1 cellular context compared by ENCODE assay signal in the genomic region with DNA sequence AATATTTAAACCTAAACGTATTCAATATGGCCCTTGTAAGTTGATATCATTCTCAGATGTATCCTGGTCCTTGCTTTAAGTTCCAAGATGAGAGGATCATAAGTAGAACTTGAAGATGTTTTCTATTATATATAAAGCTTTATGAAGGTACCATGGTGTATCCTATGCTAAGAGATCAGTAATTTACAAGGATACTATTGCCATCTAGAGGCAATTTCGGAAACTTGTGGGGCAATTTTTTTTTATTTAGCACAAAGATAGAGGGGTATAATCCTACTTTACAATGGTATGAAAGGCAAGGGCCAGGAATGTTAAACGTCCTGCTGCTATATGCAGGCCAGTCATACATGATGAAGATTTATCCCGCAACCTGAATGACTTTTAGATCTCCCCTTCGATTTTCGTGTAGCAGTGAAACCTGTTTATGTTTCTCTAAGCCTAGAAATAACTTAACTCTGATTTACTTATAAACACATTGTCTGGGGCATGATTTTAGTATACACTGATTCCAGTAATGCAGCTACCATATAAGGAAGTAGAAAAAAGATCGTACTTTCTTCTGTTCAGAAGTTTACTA.
TF ChIP-seq lines count a peak whose summit lies in the region.

No MANE protein-coding gene starts in this region.

TF ChIP-seq in K562, 482 proteins besides CTCF, POLR2A, EP300 and RAD21 (continued from another document and continues in another):
- TF ChIP-seq, protein P1, sequence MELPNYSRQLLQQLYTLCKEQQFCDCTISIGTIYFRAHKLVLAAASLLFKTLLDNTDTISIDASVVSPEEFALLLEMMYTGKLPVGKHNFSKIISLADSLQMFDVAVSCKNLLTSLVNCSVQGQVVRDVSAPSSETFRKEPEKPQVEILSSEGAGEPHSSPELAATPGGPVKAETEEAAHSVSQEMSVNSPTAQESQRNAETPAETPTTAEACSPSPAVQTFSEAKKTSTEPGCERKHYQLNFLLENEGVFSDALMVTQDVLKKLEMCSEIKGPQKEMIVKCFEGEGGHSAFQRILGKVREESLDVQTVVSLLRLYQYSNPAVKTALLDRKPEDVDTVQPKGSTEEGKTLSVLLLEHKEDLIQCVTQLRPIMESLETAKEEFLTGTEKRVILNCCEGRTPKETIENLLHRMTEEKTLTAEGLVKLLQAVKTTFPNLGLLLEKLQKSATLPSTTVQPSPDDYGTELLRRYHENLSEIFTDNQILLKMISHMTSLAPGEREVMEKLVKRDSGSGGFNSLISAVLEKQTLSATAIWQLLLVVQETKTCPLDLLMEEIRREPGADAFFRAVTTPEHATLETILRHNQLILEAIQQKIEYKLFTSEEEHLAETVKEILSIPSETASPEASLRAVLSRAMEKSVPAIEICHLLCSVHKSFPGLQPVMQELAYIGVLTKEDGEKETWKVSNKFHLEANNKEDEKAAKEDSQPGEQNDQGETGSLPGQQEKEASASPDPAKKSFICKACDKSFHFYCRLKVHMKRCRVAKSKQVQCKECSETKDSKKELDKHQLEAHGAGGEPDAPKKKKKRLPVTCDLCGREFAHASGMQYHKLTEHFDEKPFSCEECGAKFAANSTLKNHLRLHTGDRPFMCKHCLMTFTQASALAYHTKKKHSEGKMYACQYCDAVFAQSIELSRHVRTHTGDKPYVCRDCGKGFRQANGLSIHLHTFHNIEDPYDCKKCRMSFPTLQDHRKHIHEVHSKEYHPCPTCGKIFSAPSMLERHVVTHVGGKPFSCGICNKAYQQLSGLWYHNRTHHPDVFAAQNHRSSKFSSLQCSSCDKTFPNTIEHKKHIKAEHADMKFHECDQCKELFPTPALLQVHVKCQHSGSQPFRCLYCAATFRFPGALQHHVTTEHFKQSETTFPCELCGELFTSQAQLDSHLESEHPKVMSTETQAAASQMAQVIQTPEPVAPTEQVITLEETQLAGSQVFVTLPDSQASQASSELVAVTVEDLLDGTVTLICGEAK (IDR thresholded peaks at IDR 0.05), result peak; percentile 64
- TF ChIP-seq, protein P1 (CRISPR knock-in tag; IDR thresholded peaks at IDR 0.05), result no peak
- TF ChIP-seq GABPB2 (CRISPR knock-in tag; conservative IDR thresholded peaks at IDR 0.05) (no peak), ZNF586 (CRISPR knock-in tag; conservative IDR thresholded peaks at IDR 0.05) (no peak), GATAD2B (IDR thresholded peaks at IDR 0.05; ENCODE audit: borderline replicate concordance) (0 out of 2 replicates have a peak, but pooled peaks have one; percentile 36), SP2 (IDR thresholded peaks at IDR 0.05; ENCODE audit: extremely low read depth, low read depth, low read length, poor library complexity, severe bottlenecking) (no peak), ESRRB (CRISPR knock-in tag; IDR thresholded peaks at IDR 0.05; ENCODE audit: borderline replicate concordance) (no peak), ZNF668 (CRISPR knock-in tag; IDR thresholded peaks at IDR 0.05) (no peak), HDAC8 (tag; IDR thresholded peaks at IDR 0.05) (no peak), KLF16 (IDR thresholded peaks at IDR 0.05) (no peak), ZNF384 (IDR thresholded peaks at IDR 0.05; ENCODE audit: low read depth, low read length) (peak; percentile 79), PPARD (CRISPR knock-in tag; IDR thresholded peaks at IDR 0.05) (no peak), RAD51 (IDR thresholded peaks at IDR 0.05; ENCODE audit: borderline replicate concordance, low read depth) (no peak), ZNF282 (CRISPR knock-in tag; IDR thresholded peaks at IDR 0.05) (no peak), SMC3 (conservative IDR thresholded peaks at IDR 0.05; ENCODE audit: insufficient read depth, low read depth, low read length) (peak; percentile 36; the same call in 1 of the 2 replicates), HSF4 (CRISPR knock-in tag; IDR thresholded peaks at IDR 0.05; ENCODE audit: borderline replicate concordance) (no peak), ZNF212 (CRISPR knock-in tag; IDR thresholded peaks at IDR 0.05) (no peak), TEAD4 (IDR thresholded peaks at IDR 0.05; ENCODE audit: low read length) (no peak), TEAD4 (CRISPR knock-in tag; IDR thresholded peaks at IDR 0.05; ENCODE audit: borderline replicate concordance) (no peak), ZBED1 (IDR thresholded peaks at IDR 0.05) (no peak), TCF7 (IDR thresholded peaks at IDR 0.05; ENCODE audit: borderline replicate concordance) (no peak), HNRNPLL (IDR thresholded peaks at IDR 0.05; ENCODE audit: low read depth, low read length, poor library complexity, severe bottlenecking) (no peak), COPS2 (conservative IDR thresholded peaks at IDR 0.05) (no peak), ZKSCAN3 (CRISPR knock-in tag; IDR thresholded peaks at IDR 0.05) (no peak), XRCC5 (IDR thresholded peaks at IDR 0.05; ENCODE audit: low read depth, low read length) (no peak), YBX1 (IDR thresholded peaks at IDR 0.05) (no peak), ZKSCAN8 (CRISPR knock-in tag; IDR thresholded peaks at IDR 0.05) (no peak), CCAR2 (IDR thresholded peaks at IDR 0.05; ENCODE audit: low read depth, low read length) (no peak), ZNF780A (CRISPR knock-in tag; IDR thresholded peaks at IDR 0.05) (no peak), ARID2 (IDR thresholded peaks at IDR 0.05) (no peak), PHF21A (IDR thresholded peaks at IDR 0.05; ENCODE audit: borderline replicate concordance, low read depth) (no peak), CREB1 (IDR thresholded peaks at IDR 0.05) (no peak), CREB1 (CRISPR knock-in tag; IDR thresholded peaks at IDR 0.05) (no peak)
- TF ChIP-seq, protein P2, sequence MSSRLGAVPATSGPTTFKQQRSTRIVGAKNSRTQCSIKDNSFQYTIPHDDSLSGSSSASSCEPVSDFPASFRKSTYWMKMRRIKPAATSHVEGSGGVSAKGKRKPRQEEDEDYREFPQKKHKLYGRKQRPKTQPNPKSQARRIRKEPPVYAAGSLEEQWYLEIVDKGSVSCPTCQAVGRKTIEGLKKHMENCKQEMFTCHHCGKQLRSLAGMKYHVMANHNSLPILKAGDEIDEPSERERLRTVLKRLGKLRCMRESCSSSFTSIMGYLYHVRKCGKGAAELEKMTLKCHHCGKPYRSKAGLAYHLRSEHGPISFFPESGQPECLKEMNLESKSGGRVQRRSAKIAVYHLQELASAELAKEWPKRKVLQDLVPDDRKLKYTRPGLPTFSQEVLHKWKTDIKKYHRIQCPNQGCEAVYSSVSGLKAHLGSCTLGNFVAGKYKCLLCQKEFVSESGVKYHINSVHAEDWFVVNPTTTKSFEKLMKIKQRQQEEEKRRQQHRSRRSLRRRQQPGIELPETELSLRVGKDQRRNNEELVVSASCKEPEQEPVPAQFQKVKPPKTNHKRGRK (tag; IDR thresholded peaks at IDR 0.05), result no peak
- TF ChIP-seq, protein P3, sequence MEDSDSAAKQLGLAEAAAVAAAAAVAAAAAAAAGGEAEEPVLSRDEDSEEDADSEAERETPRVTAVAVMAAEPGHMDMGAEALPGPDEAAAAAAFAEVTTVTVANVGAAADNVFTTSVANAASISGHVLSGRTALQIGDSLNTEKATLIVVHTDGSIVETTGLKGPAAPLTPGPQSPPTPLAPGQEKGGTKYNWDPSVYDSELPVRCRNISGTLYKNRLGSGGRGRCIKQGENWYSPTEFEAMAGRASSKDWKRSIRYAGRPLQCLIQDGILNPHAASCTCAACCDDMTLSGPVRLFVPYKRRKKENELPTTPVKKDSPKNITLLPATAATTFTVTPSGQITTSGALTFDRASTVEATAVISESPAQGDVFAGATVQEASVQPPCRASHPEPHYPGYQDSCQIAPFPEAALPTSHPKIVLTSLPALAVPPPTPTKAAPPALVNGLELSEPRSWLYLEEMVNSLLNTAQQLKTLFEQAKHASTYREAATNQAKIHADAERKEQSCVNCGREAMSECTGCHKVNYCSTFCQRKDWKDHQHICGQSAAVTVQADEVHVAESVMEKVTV (CRISPR knock-in tag; IDR thresholded peaks at IDR 0.05), result peak; percentile 44; the same call in 1 of the 2 replicates
- TF ChIP-seq, protein P4, sequence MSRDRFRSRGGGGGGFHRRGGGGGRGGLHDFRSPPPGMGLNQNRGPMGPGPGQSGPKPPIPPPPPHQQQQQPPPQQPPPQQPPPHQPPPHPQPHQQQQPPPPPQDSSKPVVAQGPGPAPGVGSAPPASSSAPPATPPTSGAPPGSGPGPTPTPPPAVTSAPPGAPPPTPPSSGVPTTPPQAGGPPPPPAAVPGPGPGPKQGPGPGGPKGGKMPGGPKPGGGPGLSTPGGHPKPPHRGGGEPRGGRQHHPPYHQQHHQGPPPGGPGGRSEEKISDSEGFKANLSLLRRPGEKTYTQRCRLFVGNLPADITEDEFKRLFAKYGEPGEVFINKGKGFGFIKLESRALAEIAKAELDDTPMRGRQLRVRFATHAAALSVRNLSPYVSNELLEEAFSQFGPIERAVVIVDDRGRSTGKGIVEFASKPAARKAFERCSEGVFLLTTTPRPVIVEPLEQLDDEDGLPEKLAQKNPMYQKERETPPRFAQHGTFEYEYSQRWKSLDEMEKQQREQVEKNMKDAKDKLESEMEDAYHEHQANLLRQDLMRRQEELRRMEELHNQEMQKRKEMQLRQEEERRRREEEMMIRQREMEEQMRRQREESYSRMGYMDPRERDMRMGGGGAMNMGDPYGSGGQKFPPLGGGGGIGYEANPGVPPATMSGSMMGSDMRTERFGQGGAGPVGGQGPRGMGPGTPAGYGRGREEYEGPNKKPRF (IDR thresholded peaks at IDR 0.05; ENCODE audit: low read depth, low read length), result no peak
- TF ChIP-seq, protein P5, sequence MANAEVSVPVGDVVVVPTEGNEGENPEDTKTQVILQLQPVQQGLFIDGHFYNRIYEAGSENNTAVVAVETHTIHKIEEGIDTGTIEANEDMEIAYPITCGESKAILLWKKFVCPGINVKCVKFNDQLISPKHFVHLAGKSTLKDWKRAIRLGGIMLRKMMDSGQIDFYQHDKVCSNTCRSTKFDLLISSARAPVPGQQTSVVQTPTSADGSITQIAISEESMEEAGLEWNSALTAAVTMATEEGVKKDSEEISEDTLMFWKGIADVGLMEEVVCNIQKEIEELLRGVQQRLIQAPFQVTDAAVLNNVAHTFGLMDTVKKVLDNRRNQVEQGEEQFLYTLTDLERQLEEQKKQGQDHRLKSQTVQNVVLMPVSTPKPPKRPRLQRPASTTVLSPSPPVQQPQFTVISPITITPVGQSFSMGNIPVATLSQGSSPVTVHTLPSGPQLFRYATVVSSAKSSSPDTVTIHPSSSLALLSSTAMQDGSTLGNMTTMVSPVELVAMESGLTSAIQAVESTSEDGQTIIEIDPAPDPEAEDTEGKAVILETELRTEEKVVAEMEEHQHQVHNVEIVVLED (CRISPR knock-in tag; IDR thresholded peaks at IDR 0.05), result no peak
- TF ChIP-seq, protein P6, sequence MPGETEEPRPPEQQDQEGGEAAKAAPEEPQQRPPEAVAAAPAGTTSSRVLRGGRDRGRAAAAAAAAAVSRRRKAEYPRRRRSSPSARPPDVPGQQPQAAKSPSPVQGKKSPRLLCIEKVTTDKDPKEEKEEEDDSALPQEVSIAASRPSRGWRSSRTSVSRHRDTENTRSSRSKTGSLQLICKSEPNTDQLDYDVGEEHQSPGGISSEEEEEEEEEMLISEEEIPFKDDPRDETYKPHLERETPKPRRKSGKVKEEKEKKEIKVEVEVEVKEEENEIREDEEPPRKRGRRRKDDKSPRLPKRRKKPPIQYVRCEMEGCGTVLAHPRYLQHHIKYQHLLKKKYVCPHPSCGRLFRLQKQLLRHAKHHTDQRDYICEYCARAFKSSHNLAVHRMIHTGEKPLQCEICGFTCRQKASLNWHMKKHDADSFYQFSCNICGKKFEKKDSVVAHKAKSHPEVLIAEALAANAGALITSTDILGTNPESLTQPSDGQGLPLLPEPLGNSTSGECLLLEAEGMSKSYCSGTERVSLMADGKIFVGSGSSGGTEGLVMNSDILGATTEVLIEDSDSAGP (CRISPR knock-in tag; IDR thresholded peaks at IDR 0.05), result no peak
- TF ChIP-seq, protein P7, sequence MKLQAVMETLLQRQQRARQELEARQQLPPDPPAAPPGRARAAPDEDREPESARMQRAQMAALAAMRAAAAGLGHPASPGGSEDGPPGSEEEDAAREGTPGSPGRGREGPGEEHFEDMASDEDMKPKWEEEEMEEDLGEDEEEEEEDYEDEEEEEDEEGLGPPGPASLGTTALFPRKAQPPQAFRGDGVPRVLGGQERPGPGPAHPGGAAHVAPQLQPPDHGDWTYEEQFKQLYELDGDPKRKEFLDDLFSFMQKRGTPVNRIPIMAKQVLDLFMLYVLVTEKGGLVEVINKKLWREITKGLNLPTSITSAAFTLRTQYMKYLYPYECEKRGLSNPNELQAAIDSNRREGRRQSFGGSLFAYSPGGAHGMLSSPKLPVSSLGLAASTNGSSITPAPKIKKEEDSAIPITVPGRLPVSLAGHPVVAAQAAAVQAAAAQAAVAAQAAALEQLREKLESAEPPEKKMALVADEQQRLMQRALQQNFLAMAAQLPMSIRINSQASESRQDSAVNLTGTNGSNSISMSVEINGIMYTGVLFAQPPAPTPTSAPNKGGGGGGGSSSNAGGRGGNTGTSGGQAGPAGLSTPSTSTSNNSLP (IDR thresholded peaks at IDR 0.05; ENCODE audit: borderline replicate concordance, low read depth, low read length), result peak; percentile 56; the same call in 1 of the 2 replicates
